ENCODE assay signal across 1 cellular context in genomic region chr2:202494856-202495604, GRCh38.
TF ChIP-seq lines count a peak whose summit lies in the region.

No MANE protein-coding gene starts in this region.

TF ChIP-seq in WTC11, 78 proteins besides CTCF, POLR2A, EP300 and RAD21 (continued from another document):
- TF ChIP-seq, protein P1, sequence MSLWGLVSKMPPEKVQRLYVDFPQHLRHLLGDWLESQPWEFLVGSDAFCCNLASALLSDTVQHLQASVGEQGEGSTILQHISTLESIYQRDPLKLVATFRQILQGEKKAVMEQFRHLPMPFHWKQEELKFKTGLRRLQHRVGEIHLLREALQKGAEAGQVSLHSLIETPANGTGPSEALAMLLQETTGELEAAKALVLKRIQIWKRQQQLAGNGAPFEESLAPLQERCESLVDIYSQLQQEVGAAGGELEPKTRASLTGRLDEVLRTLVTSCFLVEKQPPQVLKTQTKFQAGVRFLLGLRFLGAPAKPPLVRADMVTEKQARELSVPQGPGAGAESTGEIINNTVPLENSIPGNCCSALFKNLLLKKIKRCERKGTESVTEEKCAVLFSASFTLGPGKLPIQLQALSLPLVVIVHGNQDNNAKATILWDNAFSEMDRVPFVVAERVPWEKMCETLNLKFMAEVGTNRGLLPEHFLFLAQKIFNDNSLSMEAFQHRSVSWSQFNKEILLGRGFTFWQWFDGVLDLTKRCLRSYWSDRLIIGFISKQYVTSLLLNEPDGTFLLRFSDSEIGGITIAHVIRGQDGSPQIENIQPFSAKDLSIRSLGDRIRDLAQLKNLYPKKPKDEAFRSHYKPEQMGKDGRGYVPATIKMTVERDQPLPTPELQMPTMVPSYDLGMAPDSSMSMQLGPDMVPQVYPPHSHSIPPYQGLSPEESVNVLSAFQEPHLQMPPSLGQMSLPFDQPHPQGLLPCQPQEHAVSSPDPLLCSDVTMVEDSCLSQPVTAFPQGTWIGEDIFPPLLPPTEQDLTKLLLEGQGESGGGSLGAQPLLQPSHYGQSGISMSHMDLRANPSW (CRISPR knock-in tag; conservative IDR thresholded peaks at IDR 0.05; ENCODE audit: low read depth): no peak
- TF ChIP-seq, protein P2, sequence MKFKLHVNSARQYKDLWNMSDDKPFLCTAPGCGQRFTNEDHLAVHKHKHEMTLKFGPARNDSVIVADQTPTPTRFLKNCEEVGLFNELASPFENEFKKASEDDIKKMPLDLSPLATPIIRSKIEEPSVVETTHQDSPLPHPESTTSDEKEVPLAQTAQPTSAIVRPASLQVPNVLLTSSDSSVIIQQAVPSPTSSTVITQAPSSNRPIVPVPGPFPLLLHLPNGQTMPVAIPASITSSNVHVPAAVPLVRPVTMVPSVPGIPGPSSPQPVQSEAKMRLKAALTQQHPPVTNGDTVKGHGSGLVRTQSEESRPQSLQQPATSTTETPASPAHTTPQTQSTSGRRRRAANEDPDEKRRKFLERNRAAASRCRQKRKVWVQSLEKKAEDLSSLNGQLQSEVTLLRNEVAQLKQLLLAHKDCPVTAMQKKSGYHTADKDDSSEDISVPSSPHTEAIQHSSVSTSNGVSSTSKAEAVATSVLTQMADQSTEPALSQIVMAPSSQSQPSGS (CRISPR knock-in tag; IDR thresholded peaks at IDR 0.05; ENCODE audit: borderline replicate concordance, low read depth): no peak
- no peak for TF ChIP-seq CBFB (CRISPR knock-in tag; IDR thresholded peaks at IDR 0.05; ENCODE audit: low read depth)
- TF ChIP-seq, protein P3, sequence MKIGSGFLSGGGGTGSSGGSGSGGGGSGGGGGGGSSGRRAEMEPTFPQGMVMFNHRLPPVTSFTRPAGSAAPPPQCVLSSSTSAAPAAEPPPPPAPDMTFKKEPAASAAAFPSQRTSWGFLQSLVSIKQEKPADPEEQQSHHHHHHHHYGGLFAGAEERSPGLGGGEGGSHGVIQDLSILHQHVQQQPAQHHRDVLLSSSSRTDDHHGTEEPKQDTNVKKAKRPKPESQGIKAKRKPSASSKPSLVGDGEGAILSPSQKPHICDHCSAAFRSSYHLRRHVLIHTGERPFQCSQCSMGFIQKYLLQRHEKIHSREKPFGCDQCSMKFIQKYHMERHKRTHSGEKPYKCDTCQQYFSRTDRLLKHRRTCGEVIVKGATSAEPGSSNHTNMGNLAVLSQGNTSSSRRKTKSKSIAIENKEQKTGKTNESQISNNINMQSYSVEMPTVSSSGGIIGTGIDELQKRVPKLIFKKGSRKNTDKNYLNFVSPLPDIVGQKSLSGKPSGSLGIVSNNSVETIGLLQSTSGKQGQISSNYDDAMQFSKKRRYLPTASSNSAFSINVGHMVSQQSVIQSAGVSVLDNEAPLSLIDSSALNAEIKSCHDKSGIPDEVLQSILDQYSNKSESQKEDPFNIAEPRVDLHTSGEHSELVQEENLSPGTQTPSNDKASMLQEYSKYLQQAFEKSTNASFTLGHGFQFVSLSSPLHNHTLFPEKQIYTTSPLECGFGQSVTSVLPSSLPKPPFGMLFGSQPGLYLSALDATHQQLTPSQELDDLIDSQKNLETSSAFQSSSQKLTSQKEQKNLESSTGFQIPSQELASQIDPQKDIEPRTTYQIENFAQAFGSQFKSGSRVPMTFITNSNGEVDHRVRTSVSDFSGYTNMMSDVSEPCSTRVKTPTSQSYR (CRISPR knock-in tag; IDR thresholded peaks at IDR 0.05): no peak
- no peak for TF ChIP-seq NFATC4 (CRISPR knock-in tag; IDR thresholded peaks at IDR 0.05)
- no peak for TF ChIP-seq ZBTB21 (CRISPR knock-in tag; IDR thresholded peaks at IDR 0.05; ENCODE audit: borderline replicate concordance)
